8 cellular contexts compared by ENCODE assay signal in genomic region chr1:211323156-211324063, GRCh38. TPM values are rescaled to one million over a fixed set of nuclear protein-coding genes. Genes with fewer than 3 reads are reported as not detected.
DNase-seq lines count a peak whose midpoint lies in the region; ATAC-seq and TF ChIP-seq lines count a peak whose summit lies in the region.

No MANE protein-coding gene starts in this region.

- no peak overlapping the region for H3K4me2 ChIP-seq in PC-3 (ENCODE audit: low read length)

- H3K4me1 Mint-ChIP-seq in activated T-helper 2 cell treated with anti-CD3 and anti-CD28 coated beads, Interferon-gamma antibody, Interleukin-2, Interleukin-4, amounts not matched to agents 10 μg/mL and 5 μg/mL and 100 μg/mL, durations not matched to agents 14 hours and 24 hours and 36 hours (ENCODE audit: low read depth), result peaks cover 57% of the 10 kb centered on the region

- ATAC-seq in GM21717 (IDR thresholded peaks at IDR 0.05; ENCODE audit: unreplicated experiment) (peak; percentile 48), PC-3 (peak; percentile 62), HG02970 (IDR thresholded peaks at IDR 0.05; ENCODE audit: low FRiP score, unreplicated experiment) (no peak)

- no peaks in the 10 kb centered on the region for H3F3A ChIP-seq in PC-3 (ENCODE audit: low read length, unreplicated experiment)

- no peaks in the 10 kb centered on the region for H3K79me2 ChIP-seq in PC-3 (ENCODE audit: low read length)

- no peaks in the 10 kb centered on the region for H3K36me3 ChIP-seq in PC-3 (ENCODE audit: low read depth, low read length)

- no peaks in the 10 kb centered on the region for H3K9me3 ChIP-seq in PC-3 (ENCODE audit: low read length)

- H3K9me2 ChIP-seq in PC-3 (replicated peaks; ENCODE audit: low read length), result no peaks in the 10 kb centered on the region

- peak; percentile 97 for TF ChIP-seq CTCF in PC-3 (conservative IDR thresholded peaks at IDR 0.05; ENCODE audit: low read depth, low read length)

- H3K27ac Mint-ChIP-seq in activated T-helper 2 cell treated with anti-CD3 and anti-CD28 coated beads, Interferon-gamma antibody, Interleukin-2, Interleukin-4, amounts not matched to agents 10 μg/mL and 5 μg/mL and 100 μg/mL, durations not matched to agents 14 hours and 24 hours and 36 hours, result peak overlapping the region; percentile 74

- intact Hi-C loops in PC-3 (cut with micrococcal nuclease), result loop anchor here (1.0 to 5.0 kb wide), 5 partner anchors 30 to 332 kb away; partner anchors contain the start of gene SLC30A1
- intact Hi-C loops in activated T-helper 2 cell treated with anti-CD3 and anti-CD28 coated beads, Interferon-gamma antibody, Interleukin-2, Interleukin-4, amounts not matched to agents 10 μg/mL and 5 μg/mL and 100 μg/mL, durations not matched to agents 14 hours and 24 hours and 36 hours (cut with micrococcal nuclease), result loop anchor here (1.0 to 5.0 kb wide), 11 partner anchors 18 to 877 kb away; partner anchors contain the start of genes RCOR3 and SLC30A1

- peaks cover 13% of the 10 kb centered on the region for H3K36me3 Mint-ChIP-seq in activated T-helper 2 cell treated with anti-CD3 and anti-CD28 coated beads, Interferon-gamma antibody, Interleukin-2, Interleukin-4, amounts not matched to agents 10 μg/mL and 5 μg/mL and 100 μg/mL, durations not matched to agents 14 hours and 24 hours and 36 hours (ENCODE audit: low read depth)

- CTCF ChIA-PET in PC-3 (lab: Charles Lee), result interaction anchor here (0.6 to 1.2 kb wide), 6 partner anchors 10 to 334 kb away, joined by 3 to 5 read pairs (median 4); no protein-coding TSS in a partner anchor

- peak; percentile 61 for DNase-seq in GDM1 (lab: John Stamatoyannopoulos, UW)
- DNase-seq in Jurkat, Clone E6-1 (ENCODE audit: low read depth, low spot score), result peak; percentile 75
- DNase-seq in PC-3, result peak; percentile 76
- peak; percentile 59 for DNase-seq in activated T-helper 2 cell treated with anti-CD3 and anti-CD28 coated beads, Interferon-gamma antibody, Interleukin-2, Interleukin-4, amounts not matched to agents 10 μg/mL and 5 μg/mL and 100 μg/mL, durations not matched to agents 14 hours and 24 hours and 36 hours (ENCODE audit: low spot score)
- DNase-seq in germinal center (ENCODE audit: low spot score), result peak; percentile 66
- peak; percentile 62 for DNase-seq in retina

- peaks cover 17% of the 10 kb centered on the region for H3K4me1 ChIP-seq in PC-3 (ENCODE audit: insufficient read depth, low read length)

- H3K27ac ChIP-seq in PC-3 (ENCODE audit: low read length), result no peak overlapping the region

- H3K4me3 ChIP-seq in Jurkat, Clone E6-1 (ENCODE audit: low read length), result no peak overlapping the region
- no peak overlapping the region for H3K4me3 ChIP-seq in PC-3 (ENCODE audit: low read length)

- H3K9me3 Mint-ChIP-seq in activated T-helper 2 cell treated with anti-CD3 and anti-CD28 coated beads, Interferon-gamma antibody, Interleukin-2, Interleukin-4, amounts not matched to agents 10 μg/mL and 5 μg/mL and 100 μg/mL, durations not matched to agents 14 hours and 24 hours and 36 hours, result no peaks in the 10 kb centered on the region

- H3K27me3 ChIP-seq in PC-3 (ENCODE audit: low read length), result no peaks in the 10 kb centered on the region

- BruUV-seq in PC-3 (replicated peaks; lab: Mats Ljungman, UMichigan), result no TSS peak

- no peaks in the 10 kb centered on the region for H3K27me3 Mint-ChIP-seq in activated T-helper 2 cell treated with anti-CD3 and anti-CD28 coated beads, Interferon-gamma antibody, Interleukin-2, Interleukin-4, amounts not matched to agents 10 μg/mL and 5 μg/mL and 100 μg/mL, durations not matched to agents 14 hours and 24 hours and 36 hours (ENCODE audit: low read depth)

- no peak overlapping the region for H2AFZ ChIP-seq in PC-3 (ENCODE audit: low read length)

- no peak overlapping the region for H3K4me3 Mint-ChIP-seq in activated T-helper 2 cell treated with anti-CD3 and anti-CD28 coated beads, Interferon-gamma antibody, Interleukin-2, Interleukin-4, amounts not matched to agents 10 μg/mL and 5 μg/mL and 100 μg/mL, durations not matched to agents 14 hours and 24 hours and 36 hours (ENCODE audit: low read depth)

- H3K9ac ChIP-seq in PC-3 (ENCODE audit: low read length), result no peak overlapping the region

- H4K20me1 ChIP-seq in PC-3 (ENCODE audit: low read length), result no peaks in the 10 kb centered on the region

- POLR2A ChIA-PET in PC-3 (lab: Charles Lee; ENCODE audit: unreplicated experiment), result no interaction called here

RNA-seq across cellular contexts. Expression of gene TRAF5, which starts 3.2 kb away (rescaled TPM):
- 29.6 TPM for polyA plus RNA-seq in Jurkat, Clone E6-1 (2012; ENCODE audit: insufficient read depth, insufficient read length)
- 5.1 and 12.2 TPM in 2 replicates for total RNA-seq in PC-3 (2014; rRNA removed)
- total RNA-seq in activated T-helper 2 cell treated with anti-CD3 and anti-CD28 coated beads, Interferon-gamma antibody, Interleukin-2, Interleukin-4, amounts not matched to agents 10 μg/mL and 5 μg/mL and 100 μg/mL, durations not matched to agents 14 hours and 24 hours and 36 hours, result 63.8 and 64.6 TPM in 2 replicates
